In the genomic region with DNA sequence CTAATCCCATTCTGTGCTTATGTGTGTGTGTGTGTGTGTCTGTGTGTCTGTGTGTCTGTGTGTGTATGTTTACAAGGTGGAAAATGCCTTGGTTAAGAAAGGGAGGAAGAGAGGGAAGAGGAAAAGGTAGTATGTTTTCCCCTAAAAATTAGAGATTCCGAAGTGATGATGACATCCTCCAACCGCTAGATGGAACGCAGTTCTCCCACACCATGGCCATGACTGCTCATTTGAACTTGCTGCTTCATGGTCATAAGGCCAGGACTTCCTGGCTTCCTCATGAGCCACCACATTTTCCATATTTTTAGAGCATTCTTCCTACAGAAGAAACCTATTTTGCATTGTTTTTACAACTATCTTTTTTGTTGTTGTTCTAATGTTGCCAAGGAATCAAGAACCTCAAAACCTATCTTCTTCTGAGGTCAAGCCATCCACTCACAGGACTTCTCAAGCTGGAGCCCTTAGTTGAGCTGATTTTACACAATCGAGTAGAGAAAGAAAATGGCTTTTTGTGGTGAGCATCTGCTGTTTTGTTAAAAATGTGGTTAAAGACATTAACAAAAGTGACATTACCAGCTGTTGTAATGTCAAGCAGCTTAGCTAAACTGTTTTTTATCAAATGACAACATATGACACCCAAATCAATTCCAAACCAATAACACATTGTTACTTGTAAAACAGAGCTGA, we compare ENCODE assay signal across 14 cellular contexts.
"Had no signal": no experiment of that assay in that cellular context is flagged by ENCODE, and none has a peak within 500 bp of the region (broad histone marks: within the 10 kb centered on the region; RNA-seq: fewer than 3 reads in every experiment).

No MANE protein-coding gene starts in this region.

- H3K27me3 ChIP-seq: cardiac muscle cell, hepatocyte, ovary, testis had no signal

- DNase-seq: activated CD4-positive, alpha-beta T cell treated with anti-CD3 and anti-CD28 coated beads, Interleukin-2, amount 10 ng/mL, durations not matched to agents 24 days and 14 days; activated naive CD4-positive, alpha-beta T cell treated with Interleukin-2 at 50 U/mL for 16 hours; activated naive CD8-positive, alpha-beta T cell treated with anti-CD3 and anti-CD28 coated beads, Interleukin-2, amount 50 U/mL, for 24 hours; left ventricle myocardium superior; mesenchymal stem cell; ovary; stimulated activated CD4-positive, alpha-beta T cell treated with anti-CD3 and anti-CD28 coated beads, Interleukin-4, amount 100 ng/mL, for 1 hour; stimulated activated CD8-positive, alpha-beta memory T cell treated with anti-CD3 and anti-CD28 coated beads, Interleukin-4, amount 100 ng/mL, for 48 hours; T1000; testis; WERI-Rb-1 had no signal

- FAIRE-seq: colon had no signal

- H3K36me3 ChIP-seq: cardiac muscle cell, ovary, WERI-Rb-1 had no signal

- H3K9me3 ChIP-seq: ovary, testis had no signal

- H3K4me1 ChIP-seq: testis had no signal

- H3K27ac ChIP-seq: cardiac muscle cell, hepatocyte, ovary, testis, WERI-Rb-1 had no signal

- H3K4me3 ChIP-seq: cardiac muscle cell, hepatocyte, ovary, testis had no signal
